21 cellular contexts compared by ENCODE assay signal in genomic region chrX:11567528-11568220, GRCh38.
A peak's percentile ranks its signal among the peaks of the same experiment; 100 is the strongest.
DNase-seq lines count a peak whose midpoint lies in the region; ATAC-seq, FAIRE-seq and TF ChIP-seq lines count a peak whose summit lies in the region.
"Had no signal": no experiment of that assay in that cellular context is flagged by ENCODE, and none has a peak within 500 bp of the region (broad histone marks: within the 10 kb centered on the region; RNA-seq: fewer than 3 reads in every experiment).

No MANE protein-coding gene starts in this region.

- TF ChIP-seq CTCF in K562 (IDR thresholded peaks at IDR 0.05 in 2 of 3, conservative IDR thresholded peaks at IDR 0.05 in 1 of 3; ENCODE audit: insufficient read depth in 2 of 3, low read depth in 1 of 3, low read length in 3 of 3) (no peak), osteoblast (IDR thresholded peaks at IDR 0.05; ENCODE audit: extremely low read depth, low read depth, low read length) (no peak), A673 (conservative IDR thresholded peaks at IDR 0.05; ENCODE audit: low read depth, low read length) (no peak)

- no peaks in the 10 kb centered on the region for H3K36me3 Mint-ChIP-seq in activated naive CD8-positive, alpha-beta T cell treated with anti-CD3 and anti-CD28 coated beads for 36 hours
- H3K36me3 Mint-ChIP-seq: CD4-positive, alpha-beta memory T cell had no signal

- BruUV-seq in K562 (replicated peaks; lab: Mats Ljungman, UMichigan), result no TSS peak
- no TSS peak for BruUV-seq in A673 (replicated peaks; lab: Mats Ljungman, UMichigan)

- in situ Hi-C loops in K562 (cut with MboI), result no loop called here
- in situ Hi-C loops in G401 (cut with HindIII; ENCODE audit: low sequenced_read_pairs), result no loop called here

- no peak overlapping the region for H3K27ac Mint-ChIP-seq in activated naive CD8-positive, alpha-beta T cell treated with anti-CD3 and anti-CD28 coated beads for 36 hours
- H3K27ac Mint-ChIP-seq: CD4-positive, alpha-beta memory T cell; GM23338; H9; HFFc6 had no signal

- CTCF ChIA-PET in K562 (lab: Yijun Ruan, JAX; ENCODE audit: low intra/inter-chr PET ratio), result no interaction called here
- CTCF ChIA-PET in A673 (lab: Charles Lee), result no interaction called here

- H3K36me3 ChIP-seq in K562 (ENCODE audit: control insufficient read depth, insufficient read depth, low read length) (no peaks in the 10 kb centered on the region), osteoblast (ENCODE audit: insufficient read depth, low read length) (no peaks in the 10 kb centered on the region), A673 (ENCODE audit: insufficient read depth, low read length, poor library complexity, severe bottlenecking) (no peaks in the 10 kb centered on the region)

- no peak for TF ChIP-seq EP300 in K562 (IDR thresholded peaks at IDR 0.05; ENCODE audit: low read length)

- H3K4me2 ChIP-seq in K562 (ENCODE audit: insufficient read depth, low read length) (no peak overlapping the region), osteoblast (ENCODE audit: insufficient read depth, low read length) (no peak overlapping the region)
- H3K4me2 ChIP-seq: A549, GM23338 had no signal

- H2AFZ ChIP-seq in K562 (ENCODE audit: low read depth, low read length) (no peak overlapping the region), osteoblast (ENCODE audit: low read length) (no peak overlapping the region)
- H2AFZ ChIP-seq: GM23338 had no signal

- ATAC-seq in K562, result no peak
- ATAC-seq: A549, GM12878, GM23338 had no signal

- H3K27me3 ChIP-seq in K562 (ENCODE audit: control insufficient read depth in 2 of 2, insufficient read depth in 2 of 2, low read length in 2 of 2), result no peaks in the 10 kb centered on the region
- no peaks in the 10 kb centered on the region for H3K27me3 ChIP-seq in osteoblast (ENCODE audit: insufficient read depth, low read length)
- no peaks in the 10 kb centered on the region for H3K27me3 ChIP-seq in A673 (replicated peaks; ENCODE audit: insufficient read depth, low read depth, low read length, poor library complexity)

- DNase-seq in GM12892 (ENCODE audit: insufficient read length) (no peak), K562 (ENCODE audit: extremely low read depth in 1 of 4, low spot score in 3 of 4) (no peak), osteoblast (ENCODE audit: insufficient read length, low spot score, missing footprints) (peak; percentile 9), G401 (ENCODE audit: low spot score) (no peak), NCI-H1092 (lab: John Stamatoyannopoulos, UW) (no peak), A673 (ENCODE audit: low spot score) (no peak)
- no peak for DNase-seq in activated naive CD8-positive, alpha-beta T cell treated with anti-CD3 and anti-CD28 coated beads for 36 hours
- DNase-seq: 8988T; C1 segment of cervical spinal cord; Calu3; CD4-positive, alpha-beta memory T cell; COR-L47; DMS53; DMS79 treated with DMSO at 0.1 percent for 48 hours; GDM1; H9; HFFc6 had no signal

- no peak overlapping the region for H3K27ac ChIP-seq in K562 (ENCODE audit: extremely low read depth, low read depth, low read length)
- no peak overlapping the region for H3K27ac ChIP-seq in osteoblast (ENCODE audit: low read depth, low read length)
- no peak overlapping the region for H3K27ac ChIP-seq in A673 (ENCODE audit: low read depth, low read length, poor library complexity, severe bottlenecking)
- H3K27ac ChIP-seq: A549 had no signal

- H3K79me2 ChIP-seq in K562 (ENCODE audit: control insufficient read depth, insufficient read depth, low read length) (no peaks in the 10 kb centered on the region), osteoblast (ENCODE audit: insufficient read depth, low read length) (no peaks in the 10 kb centered on the region)

- no peaks in the 10 kb centered on the region for H4K20me1 ChIP-seq in K562 (replicated peaks; ENCODE audit: control insufficient read depth, insufficient read depth, low read length)
- no peaks in the 10 kb centered on the region for H4K20me1 ChIP-seq in osteoblast (ENCODE audit: insufficient read depth, low read length)

- TF ChIP-seq RAD21 in K562 (CRISPR knock-in tag; conservative IDR thresholded peaks at IDR 0.05 in 1 of 2, IDR thresholded peaks at IDR 0.05 in 1 of 2), result no peak

- H3K4me1 Mint-ChIP-seq in activated naive CD8-positive, alpha-beta T cell treated with anti-CD3 and anti-CD28 coated beads for 36 hours, result no peaks in the 10 kb centered on the region
- H3K4me1 Mint-ChIP-seq: CD4-positive, alpha-beta memory T cell had no signal

- no peak overlapping the region for H3K9ac ChIP-seq in K562 (ENCODE audit: insufficient read depth in 1 of 2, low read depth in 2 of 2, low read length in 2 of 2)

- no peaks in the 10 kb centered on the region for H3K9me3 ChIP-seq in K562 (replicated peaks; ENCODE audit: control insufficient read depth, insufficient read depth, low read depth, low read length)
- no peaks in the 10 kb centered on the region for H3K9me3 ChIP-seq in osteoblast (ENCODE audit: low read depth, low read length)
- no peaks in the 10 kb centered on the region for H3K9me3 ChIP-seq in A673 (ENCODE audit: low read depth, low read length, poor library complexity, severe bottlenecking)
- H3K9me3 ChIP-seq: A549 had no signal

- whole genome bisulfite sequencing in K562 (ENCODE audit: insufficient coverage, low coverage, missing lambda C conversion rate), result 21% methylated on average over 7 of the region's 7 CpGs

- no peak overlapping the region for H3K4me3 ChIP-seq in K562
- H3K4me3 ChIP-seq in osteoblast (ENCODE audit: insufficient read depth, low read length), result no peak overlapping the region
- no peak overlapping the region for H3K4me3 ChIP-seq in A673 (ENCODE audit: low read depth, low read length, poor library complexity, severe bottlenecking)
- H3K4me3 ChIP-seq: A549, GM12878, GM23338 had no signal

- peaks cover 6% of the 10 kb centered on the region for H3K27me3 Mint-ChIP-seq in activated naive CD8-positive, alpha-beta T cell treated with anti-CD3 and anti-CD28 coated beads for 36 hours
- H3K27me3 Mint-ChIP-seq: CD4-positive, alpha-beta memory T cell had no signal

- intact Hi-C loops in K562 (cut with micrococcal nuclease) (no loop called here), A673 (cut with micrococcal nuclease; ENCODE audit: unreplicated experiment) (no loop called here)

- H3K9me1 ChIP-seq in K562 (ENCODE audit: control insufficient read depth, insufficient read depth, low read length), result no peaks in the 10 kb centered on the region

- no peaks in the 10 kb centered on the region for H3K9me3 Mint-ChIP-seq in activated naive CD8-positive, alpha-beta T cell treated with anti-CD3 and anti-CD28 coated beads for 36 hours
- H3K9me3 Mint-ChIP-seq: CD4-positive, alpha-beta memory T cell; GM23338; HFFc6 had no signal

- POLR2A ChIA-PET in K562 (lab: Yijun Ruan, JAX) (interaction anchor here (1.1 to 1.2 kb wide), 2 partner anchors 10 to 14 kb away, joined by 3 read pairs; no protein-coding TSS in a partner anchor), A673 (lab: Charles Lee; ENCODE audit: low non-redundant PET) (no interaction called here)

- H3K4me1 ChIP-seq in K562 (replicated peaks in 1 of 2; ENCODE audit: control insufficient read depth in 2 of 2, insufficient read depth in 2 of 2, low read length in 2 of 2) (no peaks in the 10 kb centered on the region), osteoblast (ENCODE audit: insufficient read depth, low read length) (no peaks in the 10 kb centered on the region), A673 (ENCODE audit: insufficient read depth, low read length, poor library complexity, severe bottlenecking) (no peaks in the 10 kb centered on the region)
- H3K4me1 ChIP-seq: A549 had no signal

- TF ChIP-seq POLR2A in GM12892 (IDR thresholded peaks at IDR 0.05; ENCODE audit: low read depth, low read length), result no peak
- TF ChIP-seq POLR2A in K562 (conservative IDR thresholded peaks at IDR 0.05), result no peak

- peak; percentile 14 for FAIRE-seq in GM12892 (lab: Jason Lieb, UNC)
- no peak for FAIRE-seq in K562 (lab: Jason Lieb, UNC)
- FAIRE-seq: A549, GM12878, GM18507 had no signal

- H3K4me3 Mint-ChIP-seq in activated naive CD8-positive, alpha-beta T cell treated with anti-CD3 and anti-CD28 coated beads for 36 hours, result no peak overlapping the region
- H3K4me3 Mint-ChIP-seq: CD4-positive, alpha-beta memory T cell; GM23338; H9; HFFc6 had no signal

TF ChIP-seq in K562, 482 proteins besides CTCF, POLR2A, EP300 and RAD21:
- 0 out of 2 replicates have a peak, but pooled peaks have one; percentile 11 for TF ChIP-seq FOSL1 (tag; conservative IDR thresholded peaks at IDR 0.05)
- no peak for TF ChIP-seq ZNF277 (CRISPR knock-in tag; IDR thresholded peaks at IDR 0.05; ENCODE audit: borderline replicate concordance)
- no peak for TF ChIP-seq BDP1 (IDR thresholded peaks at IDR 0.05; ENCODE audit: insufficient read depth, insufficient read length)
- no peak for TF ChIP-seq ZNF668 (CRISPR knock-in tag; IDR thresholded peaks at IDR 0.05)
- TF ChIP-seq ATF3 (IDR thresholded peaks at IDR 0.05), result 0 out of 2 replicates have a peak, but pooled peaks have one; percentile 18
- no peak for TF ChIP-seq ATF3 (CRISPR knock-in tag; conservative IDR thresholded peaks at IDR 0.05)
TF ChIP-seq in K562: peak in this region for 2.
